ENCODE assay signal across 8 cellular contexts in genomic region chr1:211515090-211516023, GRCh38. TPM values are rescaled to one million over a fixed set of nuclear protein-coding genes. Genes with fewer than 3 reads are reported as not detected.
DNase-seq lines count a peak whose midpoint lies in the region; ATAC-seq and TF ChIP-seq lines count a peak whose summit lies in the region.

No MANE protein-coding gene starts in this region.

- H3K9me3 ChIP-seq in thyroid gland, result no peaks in the 10 kb centered on the region

- H3K36me3 ChIP-seq in KMS-11 (ENCODE audit: insufficient read depth) (no peaks in the 10 kb centered on the region), thyroid gland (no peaks in the 10 kb centered on the region)

- peaks cover 37% of the 10 kb centered on the region for H3K4me1 Mint-ChIP-seq in osteocyte (ENCODE audit: unreplicated experiment)

- no peaks in the 10 kb centered on the region for H4K20me1 ChIP-seq in KMS-11 (ENCODE audit: insufficient read depth)

- peak overlapping the region; percentile 49 for H3K4me2 ChIP-seq in KMS-11

- H3K4me1 ChIP-seq in KMS-11 (ENCODE audit: low read depth, poor library complexity, severe bottlenecking) (peaks cover 33% of the 10 kb centered on the region), thyroid gland (peaks cover 0 to 4% of the 10 kb centered on the region in 2 donors)

- intact Hi-C loops in thyroid gland (cut with DNase I), result loop anchor here (2.0 to 10.0 kb wide), 2 partner anchors 139 to 191 kb away; partner anchors contain the start of gene TRAF5

- no peaks in the 10 kb centered on the region for H3K9me3 Mint-ChIP-seq in osteocyte (ENCODE audit: unreplicated experiment)

- WGBS in thyroid gland, 2 donors, result 26 to 46% methylated on average over 23 to 49 of the region's 73 CpGs

- TF ChIP-seq CTCF in KMS-11 (conservative IDR thresholded peaks at IDR 0.05; ENCODE audit: low read depth, low read length) (peak; percentile 77), osteocyte (IDR thresholded peaks at IDR 0.05) (peak; percentile 93), thyroid gland (IDR thresholded peaks at IDR 0.05) (peak; percentile 21 to 98 (median 85))

- no peaks in the 10 kb centered on the region for H3K27me3 Mint-ChIP-seq in osteocyte (ENCODE audit: unreplicated experiment)

- H3K27me3 ChIP-seq in KMS-11 (ENCODE audit: insufficient read depth, low read depth), result no peaks in the 10 kb centered on the region
- H3K27me3 ChIP-seq in thyroid gland, result no peaks in the 10 kb centered on the region

- no peak for TF ChIP-seq POLR2A in thyroid gland (IDR thresholded peaks at IDR 0.05)

- H3K27ac ChIP-seq in KMS-11 (no peak overlapping the region), thyroid gland (no peak overlapping the region)

- H3K9ac ChIP-seq in KMS-11, result peak overlapping the region; percentile 37; the same call in 1 of the 2 replicates

- no peaks in the 10 kb centered on the region for H3K36me3 Mint-ChIP-seq in osteocyte (ENCODE audit: unreplicated experiment)

- peak; percentile 50 for ATAC-seq in GM21825 (IDR thresholded peaks at IDR 0.05; ENCODE audit: unreplicated experiment)

- H3K27ac Mint-ChIP-seq in osteocyte (ENCODE audit: unreplicated experiment), result peak overlapping the region; percentile 89

- peak overlapping the region; percentile 53 for H3K4me3 Mint-ChIP-seq in osteocyte (ENCODE audit: unreplicated experiment)

- H3K79me2 ChIP-seq in KMS-11 (ENCODE audit: insufficient read depth, low read depth), result no peaks in the 10 kb centered on the region

- H3K4me3 ChIP-seq in KMS-11 (IDR thresholded peaks at IDR 0.05; ENCODE audit: insufficient read depth, low read depth, low read length) (peak overlapping the region; percentile 82), thyroid gland (replicated peaks in 1 of 3) (peak overlapping the region in 1 of 3 donors; percentile 18)

- DNase-seq in EL (peak; percentile 91), SIG-M5 treated with dmso at 0.1 percent for 504 hours (lab: John Stamatoyannopoulos, UW; ENCODE audit: unreplicated experiment) (peak; percentile 83), germinal center (ENCODE audit: low spot score) (peak; percentile 86), osteocyte (ENCODE audit: extremely low spot score, unreplicated experiment) (peak; percentile 96), thyroid gland (peak; percentile 64 to 71)
- DNase-seq in activated gamma-delta T cell treated with anti-CD3 and anti-CD28 coated beads, Interleukin-2, amount 50 U/mL, for 16 hours (ENCODE audit: low read depth), result peak; percentile 66

- peak overlapping the region; percentile 97 for H2AFZ ChIP-seq in KMS-11 (ENCODE audit: low read depth)

RNA-seq across cellular contexts. Expression of gene RD3, which starts 23.4 kb away (rescaled TPM):
- total RNA-seq in osteocyte, result not detected in 2 replicates
- not detected for total RNA-seq in thyroid gland
